In the genomic region with DNA sequence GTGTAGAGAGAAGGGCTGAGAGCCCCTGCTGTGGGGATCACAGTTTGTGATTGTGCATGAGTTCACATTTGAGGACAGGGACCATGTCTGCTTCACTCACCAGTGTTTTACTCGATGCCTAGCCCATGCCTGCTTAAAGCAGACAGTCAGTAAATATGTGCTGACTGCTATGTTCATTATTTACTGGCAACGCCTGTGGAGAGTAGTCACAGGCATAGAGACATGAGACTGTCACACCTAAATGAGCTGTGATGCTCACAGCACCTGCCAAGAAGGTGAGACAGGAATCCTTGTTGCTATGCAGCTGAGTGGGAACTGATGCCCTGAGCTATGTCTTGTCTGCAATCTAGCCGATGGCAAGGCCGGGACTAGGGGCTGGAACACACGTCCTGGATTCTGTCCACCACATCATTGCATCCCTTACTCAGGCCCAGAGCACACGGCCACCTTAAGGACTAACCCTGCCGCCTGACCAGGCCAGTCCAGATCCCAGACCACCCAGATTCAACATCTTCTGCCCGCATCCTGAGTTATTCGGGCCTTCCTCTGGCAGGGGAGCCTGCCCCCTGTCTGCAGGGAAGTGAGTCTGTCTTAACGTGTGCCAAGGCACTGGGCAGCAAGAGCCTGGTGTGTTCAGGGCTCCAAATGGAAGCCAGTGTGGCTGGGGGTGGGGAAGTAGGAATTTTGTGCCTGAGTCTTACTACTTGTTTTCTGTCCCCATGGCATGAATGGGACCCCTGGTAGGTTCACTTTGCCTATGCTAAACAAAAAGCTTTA, we compare ENCODE assay signal across 14 cellular contexts. TPM values are rescaled to one million over a fixed set of nuclear protein-coding genes. Genes with fewer than 3 reads are reported as not detected.
A peak's percentile ranks its signal among the peaks of the same experiment; 100 is the strongest.
DNase-seq lines count a peak whose midpoint lies in the region; ATAC-seq and TF ChIP-seq lines count a peak whose summit lies in the region.
"Had no signal": no experiment of that assay in that cellular context is flagged by ENCODE, and none has a peak within 500 bp of the region (broad histone marks: within the 10 kb centered on the region; RNA-seq: fewer than 3 reads in every experiment).

No MANE protein-coding gene starts in this region.

- H3K27ac Mint-ChIP-seq in H9 = peak overlapping the region in 1 of 3 experiments; percentile 88; a peak in 2 of 7 replicates
- H3K27ac Mint-ChIP-seq in activated CD4-positive, alpha-beta T cell treated with anti-CD3 and anti-CD28 coated beads for 36 hours = no peak overlapping the region
- H3K27ac Mint-ChIP-seq: activated CD4-positive, alpha-beta T cell treated with anti-CD3 and anti-CD28 coated beads, Interleukin-2, amount 10 ng/mL, durations not matched to agents 24 days and 14 days had no signal

- H3K27me3 Mint-ChIP-seq in H9 (ENCODE audit: low read depth) = peaks cover 2% of the 10 kb centered on the region
- no peaks in the 10 kb centered on the region for H3K27me3 Mint-ChIP-seq in activated CD4-positive, alpha-beta T cell treated with anti-CD3 and anti-CD28 coated beads for 36 hours

- DNase-seq in AG09309 (ENCODE audit: low read depth) = no peak
- peak; percentile 51 for DNase-seq in H9
- DNase-seq in brain microvascular endothelial cell = no peak
- no peak for DNase-seq in lower lobe of right lung
- DNase-seq in HT-29 (ENCODE audit: low spot score) = no peak
- DNase-seq in activated T-cell treated with anti-CD3 and anti-CD28 coated beads, Interleukin-2, amount 50 U/mL, for 48 hours = no peak
- no peak for DNase-seq in activated CD4-positive, alpha-beta T cell treated with anti-CD3 and anti-CD28 coated beads for 36 hours
- DNase-seq: activated CD4-positive, alpha-beta T cell treated with anti-CD3 and anti-CD28 coated beads, Interleukin-2, amount 10 ng/mL, durations not matched to agents 24 days and 14 days; C1 segment of cervical spinal cord; mammary epithelial cell; retina had no signal

- in situ Hi-C loops in brain microvascular endothelial cell (cut with HindIII; ENCODE audit: low pct_ligation_motif_present, low sequenced_read_pairs) = no loop called here

- H4K20me1 ChIP-seq in H9 (ENCODE audit: control insufficient read depth, insufficient read depth, insufficient read length) = no peaks in the 10 kb centered on the region

- H2BK15ac ChIP-seq in H9 (ENCODE audit: low read depth, low read length) = no peak overlapping the region

- no peak overlapping the region for H4K91ac ChIP-seq in H9 (ENCODE audit: insufficient read length, low read depth, low read length)

- H3K79me2 ChIP-seq in H9 (ENCODE audit: insufficient read depth, low read length) = no peaks in the 10 kb centered on the region

- no peaks in the 10 kb centered on the region for H3K23me2 ChIP-seq in H9 (ENCODE audit: insufficient read length, low read depth, low read length, poor library complexity, severe bottlenecking)

- CTCF ChIA-PET in activated CD4-positive, alpha-beta T cell treated with anti-CD3 and anti-CD28 coated beads for 36 hours (lab: Charles Lee) = no interaction called here

- no peak overlapping the region for H2AFZ ChIP-seq in H9 (ENCODE audit: low read length)

- no peaks in the 10 kb centered on the region for H3K9me3 ChIP-seq in H9 (ENCODE audit: control insufficient read depth, low read depth, low read length)
- H3K9me3 ChIP-seq in lower lobe of right lung = no peaks in the 10 kb centered on the region
- H3K9me3 ChIP-seq: suprapubic skin had no signal

- H3K4me1 ChIP-seq in H9 (ENCODE audit: insufficient read depth, low read length) (peaks cover 10% of the 10 kb centered on the region; the same call in 1 of the 2 replicates), lower lobe of right lung (peaks cover 43% of the 10 kb centered on the region)

- TF ChIP-seq CTCF in AG09309 (IDR thresholded peaks at IDR 0.05; ENCODE audit: control insufficient read depth, insufficient read depth, low read depth, low read length, missing control alignments) (peak; percentile 31), H9 (conservative IDR thresholded peaks at IDR 0.05) (peak; percentile 69), brain microvascular endothelial cell (IDR thresholded peaks at IDR 0.05; ENCODE audit: low read depth, low read length, missing control alignments) (peak; percentile 50), lower lobe of right lung (IDR thresholded peaks at IDR 0.05) (peak; percentile 36)

- no peak overlapping the region for H3K27ac ChIP-seq in H9 (ENCODE audit: insufficient read length, low read depth, low read length)
- H3K27ac ChIP-seq in brain microvascular endothelial cell = no peak overlapping the region
- peak overlapping the region; percentile 78 for H3K27ac ChIP-seq in lower lobe of right lung
- H3K27ac ChIP-seq: SK-N-MC, suprapubic skin had no signal

- H2BK120ac ChIP-seq in H9 (ENCODE audit: low read depth, low read length, poor library complexity, severe bottlenecking) = no peak overlapping the region

- no peak overlapping the region for H4K8ac ChIP-seq in H9 (replicated peaks; ENCODE audit: insufficient read length, low read depth, low read length)

- no peak overlapping the region for H3K4ac ChIP-seq in H9 (ENCODE audit: low read depth, low read length)

- H3K4me3 Mint-ChIP-seq in H9 = no peak overlapping the region
- no peak overlapping the region for H3K4me3 Mint-ChIP-seq in activated CD4-positive, alpha-beta T cell treated with anti-CD3 and anti-CD28 coated beads for 36 hours
- H3K4me3 Mint-ChIP-seq: activated CD4-positive, alpha-beta T cell treated with anti-CD3 and anti-CD28 coated beads, Interleukin-2, amount 10 ng/mL, durations not matched to agents 24 days and 14 days had no signal

- no peaks in the 10 kb centered on the region for H3K9me3 Mint-ChIP-seq in H9
- no peaks in the 10 kb centered on the region for H3K9me3 Mint-ChIP-seq in activated CD4-positive, alpha-beta T cell treated with anti-CD3 and anti-CD28 coated beads for 36 hours (ENCODE audit: low read depth)
- H3K9me3 Mint-ChIP-seq: activated CD4-positive, alpha-beta T cell treated with anti-CD3 and anti-CD28 coated beads, Interleukin-2, amount 10 ng/mL, durations not matched to agents 24 days and 14 days had no signal

- no peak overlapping the region for H3K9ac ChIP-seq in H9 (ENCODE audit: extremely low read depth, insufficient read length, low read length)

- peaks cover 35 to 44% of the 10 kb centered on the region in 2 experiments for H3K4me1 Mint-ChIP-seq in H9
- H3K4me1 Mint-ChIP-seq in activated CD4-positive, alpha-beta T cell treated with anti-CD3 and anti-CD28 coated beads for 36 hours = no peaks in the 10 kb centered on the region
- H3K4me1 Mint-ChIP-seq: activated CD4-positive, alpha-beta T cell treated with anti-CD3 and anti-CD28 coated beads, Interleukin-2, amount 10 ng/mL, durations not matched to agents 24 days and 14 days had no signal

- no peak overlapping the region for H2BK12ac ChIP-seq in H9 (ENCODE audit: insufficient read length, low read depth, low read length)

- intact Hi-C loops in lower lobe of right lung (cut with DNase I) = no loop called here
- intact Hi-C loops in activated CD4-positive, alpha-beta T cell treated with anti-CD3 and anti-CD28 coated beads for 36 hours (cut with DNase I, micrococcal nuclease) = no loop called here

- no peak overlapping the region; the same call in 1 of the 2 replicates for H3K14ac ChIP-seq in H9 (ENCODE audit: insufficient read depth, low read length)

- no peak overlapping the region for H2BK20ac ChIP-seq in H9 (ENCODE audit: low read depth, low read length, poor library complexity, severe bottlenecking)

- H2AK5ac ChIP-seq in H9 (ENCODE audit: insufficient read length, low read length) = no peak overlapping the region

- H3T11ph ChIP-seq in H9 (ENCODE audit: low read length) = no peak overlapping the region

- no peak overlapping the region for H3K56ac ChIP-seq in H9 (ENCODE audit: insufficient read length, low read depth, low read length)

- no peak overlapping the region for H3K4me3 ChIP-seq in AG09309 (ENCODE audit: control insufficient read depth, low read depth, low read length)
- H3K4me3 ChIP-seq in brain microvascular endothelial cell (ENCODE audit: low read depth, low read length) = no peak overlapping the region
- H3K4me3 ChIP-seq in lower lobe of right lung = no peak overlapping the region
- H3K4me3 ChIP-seq: SK-N-MC, suprapubic skin had no signal

- no peaks in the 10 kb centered on the region for H3K36me3 Mint-ChIP-seq in H9 (ENCODE audit: insufficient read depth in 1 of 3, low read depth in 3 of 3)
- H3K36me3 Mint-ChIP-seq in activated CD4-positive, alpha-beta T cell treated with anti-CD3 and anti-CD28 coated beads for 36 hours (ENCODE audit: low read depth) = no peaks in the 10 kb centered on the region

- H2BK5ac ChIP-seq in H9 (ENCODE audit: insufficient read length, low read length) = no peak overlapping the region

- WGBS in H9 (ENCODE audit: extremely low coverage, insufficient read length, low lambda C conversion rate) = no CpG with 5 or more reads among the region's 10 CpGs

- H3K36me3 ChIP-seq in brain microvascular endothelial cell (replicated peaks) (no peaks in the 10 kb centered on the region), lower lobe of right lung (peaks cover 9% of the 10 kb centered on the region)
- H3K36me3 ChIP-seq: suprapubic skin had no signal

- POLR2A ChIA-PET in activated CD4-positive, alpha-beta T cell treated with anti-CD3 and anti-CD28 coated beads for 36 hours (lab: Charles Lee) = no interaction called here

- H3K4me2 ChIP-seq in H9 (ENCODE audit: insufficient read depth, insufficient read length, low read length) = no peak overlapping the region

- no peak for ATAC-seq in lower lobe of right lung
- ATAC-seq in HG03571 (IDR thresholded peaks at IDR 0.05; ENCODE audit: unreplicated experiment) = no peak
- no peak for ATAC-seq in activated CD4-positive, alpha-beta T cell treated with anti-CD3 and anti-CD28 coated beads for 36 hours

- no peak overlapping the region for H3K23ac ChIP-seq in H9 (ENCODE audit: insufficient read length, low read depth, low read length)

- H3K79me1 ChIP-seq in H9 (ENCODE audit: insufficient read depth, low read depth, low read length, poor library complexity, severe bottlenecking) = no peaks in the 10 kb centered on the region

- H3K18ac ChIP-seq in H9 (ENCODE audit: insufficient read length, low read depth, low read length) = no peak overlapping the region

- no peak overlapping the region for H4K5ac ChIP-seq in H9 (ENCODE audit: insufficient read length, low read depth, low read length)

- no peaks in the 10 kb centered on the region for H3K27me3 ChIP-seq in H9 (ENCODE audit: insufficient read depth, low read length)
- no peaks in the 10 kb centered on the region for H3K27me3 ChIP-seq in brain microvascular endothelial cell (replicated peaks)
- H3K27me3 ChIP-seq in lower lobe of right lung (ENCODE audit: low read depth) = no peaks in the 10 kb centered on the region
- H3K27me3 ChIP-seq: suprapubic skin had no signal

RNA-seq across cellular contexts. Expression of a gene that starts 44.8 kb away (rescaled TPM):
- total RNA-seq in H9 (2021) (7.8 and 8.6 TPM in 2 replicates), lower lobe of right lung (85.0 TPM)
- total RNA-seq in HT-29 (2014; rRNA removed; shearing (Covaris generic)) = not detected in 2 replicates
- under 1 TPM in 1 of 2 experiments, not detected in 1; 0.09 TPM for total RNA-seq in activated CD4-positive, alpha-beta T cell treated with anti-CD3 and anti-CD28 coated beads for 36 hours
- total RNA-seq: mammary epithelial cell had no signal
